In the genomic region with DNA sequence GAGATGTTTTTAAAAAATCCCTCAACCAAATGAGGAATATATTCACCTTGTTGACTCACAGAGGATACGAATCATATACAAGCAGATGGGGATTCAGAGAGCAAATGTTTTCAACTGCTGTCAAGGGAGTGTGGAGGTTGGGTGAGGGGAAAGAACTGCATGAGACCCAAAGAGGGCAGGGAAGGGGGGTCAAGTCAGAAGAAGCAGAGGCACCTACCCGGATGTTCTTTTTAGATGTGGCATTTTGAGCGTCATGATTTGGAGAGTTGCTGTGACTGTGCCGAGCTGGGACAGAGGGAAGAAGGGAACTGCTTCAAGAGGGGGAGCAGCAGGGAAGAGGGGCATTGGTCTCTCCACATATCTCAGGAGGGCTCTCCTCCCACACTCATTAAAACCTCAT, we compare ENCODE assay signal across 21 cellular contexts.
"Had no signal": no experiment of that assay in that cellular context is flagged by ENCODE, and none has a peak within 500 bp of the region (broad histone marks: within the 10 kb centered on the region; RNA-seq: fewer than 3 reads in every experiment).

No MANE protein-coding gene starts in this region.

- DNase-seq: IMR-90, MV-4-11, NCI-H1048, NCI-H1105, NCI-H1417 treated with DMSO at 0.1 percent for 48 hours, NCI-H146, NCI-H187 treated with DMSO at 0.1 percent for 48 hours, NCI-H2029 treated with DMSO at 0.1 percent for 48 hours, NCI-H226, NCI-H446, NCI-H510A, NCI-H524 treated with DMSO at 0.1 percent for 48 hours, NCI-H69, NCI-H774, Right ventricle myocardium superior, RPMI8226, SIG-M5 had no signal

- ATAC-seq: HepG2, K562 had no signal

- H3K4me3 ChIP-seq: K562, SJSA1, SK-N-MC had no signal
